2 cellular contexts compared by ENCODE assay signal in genomic region chr4:5953003-5953951, GRCh38.
A peak's percentile ranks its signal among the peaks of the same experiment; 100 is the strongest.
TF ChIP-seq lines count a peak whose summit lies in the region.

No MANE protein-coding gene starts in this region.

TF ChIP-seq in HepG2, 621 proteins besides CTCF, POLR2A, EP300 and RAD21:
- TF ChIP-seq MAFF (IDR thresholded peaks at IDR 0.05; ENCODE audit: low read depth, low read length) (peak; percentile 99), ZNF644 (CRISPR knock-in tag; IDR thresholded peaks at IDR 0.05; ENCODE audit: low read depth) (no peak), NR2C2 (CRISPR knock-in tag; IDR thresholded peaks at IDR 0.05; ENCODE audit: borderline replicate concordance) (no peak), KDM5A (IDR thresholded peaks at IDR 0.05; ENCODE audit: borderline replicate concordance, low read length) (no peak), RBM39 (IDR thresholded peaks at IDR 0.05; ENCODE audit: low read depth, low read length, poor library complexity, severe bottlenecking) (no peak), MAFK (conservative IDR thresholded peaks at IDR 0.05 in 1 of 2, IDR thresholded peaks at IDR 0.05 in 1 of 2; ENCODE audit: low read length in 2 of 2) (peak; percentile 98 to 99), NFKBIZ (CRISPR knock-in tag; IDR thresholded peaks at IDR 0.05) (no peak), ZFP82 (CRISPR knock-in tag; IDR thresholded peaks at IDR 0.05; ENCODE audit: borderline replicate concordance) (no peak), SMAD3 (CRISPR knock-in tag; IDR thresholded peaks at IDR 0.05) (no peak), GATAD1 (CRISPR knock-in tag; IDR thresholded peaks at IDR 0.05) (no peak), ZNF501 (CRISPR knock-in tag; IDR thresholded peaks at IDR 0.05) (no peak), ZC3H13 (CRISPR knock-in tag; IDR thresholded peaks at IDR 0.05) (no peak), ZXDC (CRISPR knock-in tag; IDR thresholded peaks at IDR 0.05) (no peak), TRIM24 (CRISPR knock-in tag; IDR thresholded peaks at IDR 0.05) (no peak)
- TF ChIP-seq, protein P1, sequence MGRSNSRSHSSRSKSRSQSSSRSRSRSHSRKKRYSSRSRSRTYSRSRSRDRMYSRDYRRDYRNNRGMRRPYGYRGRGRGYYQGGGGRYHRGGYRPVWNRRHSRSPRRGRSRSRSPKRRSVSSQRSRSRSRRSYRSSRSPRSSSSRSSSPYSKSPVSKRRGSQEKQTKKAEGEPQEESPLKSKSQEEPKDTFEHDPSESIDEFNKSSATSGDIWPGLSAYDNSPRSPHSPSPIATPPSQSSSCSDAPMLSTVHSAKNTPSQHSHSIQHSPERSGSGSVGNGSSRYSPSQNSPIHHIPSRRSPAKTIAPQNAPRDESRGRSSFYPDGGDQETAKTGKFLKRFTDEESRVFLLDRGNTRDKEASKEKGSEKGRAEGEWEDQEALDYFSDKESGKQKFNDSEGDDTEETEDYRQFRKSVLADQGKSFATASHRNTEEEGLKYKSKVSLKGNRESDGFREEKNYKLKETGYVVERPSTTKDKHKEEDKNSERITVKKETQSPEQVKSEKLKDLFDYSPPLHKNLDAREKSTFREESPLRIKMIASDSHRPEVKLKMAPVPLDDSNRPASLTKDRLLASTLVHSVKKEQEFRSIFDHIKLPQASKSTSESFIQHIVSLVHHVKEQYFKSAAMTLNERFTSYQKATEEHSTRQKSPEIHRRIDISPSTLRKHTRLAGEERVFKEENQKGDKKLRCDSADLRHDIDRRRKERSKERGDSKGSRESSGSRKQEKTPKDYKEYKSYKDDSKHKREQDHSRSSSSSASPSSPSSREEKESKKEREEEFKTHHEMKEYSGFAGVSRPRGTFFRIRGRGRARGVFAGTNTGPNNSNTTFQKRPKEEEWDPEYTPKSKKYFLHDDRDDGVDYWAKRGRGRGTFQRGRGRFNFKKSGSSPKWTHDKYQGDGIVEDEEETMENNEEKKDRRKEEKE (IDR thresholded peaks at IDR 0.05): no peak

TF ChIP-seq in K562, 482 proteins besides CTCF, POLR2A, EP300 and RAD21:
- TF ChIP-seq ZNF316 (IDR thresholded peaks at IDR 0.05): peak; percentile 99
- peak; percentile 93 for TF ChIP-seq MAFK (IDR thresholded peaks at IDR 0.05; ENCODE audit: low read length)
- peak; percentile 98 for TF ChIP-seq C11orf30 (IDR thresholded peaks at IDR 0.05; ENCODE audit: low read depth)
- TF ChIP-seq RNF219 (CRISPR knock-in tag; IDR thresholded peaks at IDR 0.05): no peak
- peak; percentile 94 for TF ChIP-seq MAFG (tag; conservative IDR thresholded peaks at IDR 0.05)
- TF ChIP-seq POLR3G (IDR thresholded peaks at IDR 0.05; ENCODE audit: extremely low read depth, insufficient read length, insufficient replicate concordance): no peak
- TF ChIP-seq MAFF (IDR thresholded peaks at IDR 0.05; ENCODE audit: low read length): peak; percentile 89
- no peak for TF ChIP-seq ZNF146 (CRISPR knock-in tag; IDR thresholded peaks at IDR 0.05; ENCODE audit: unreplicated experiment)
- 0 out of 2 replicates have a peak, but pooled peaks have one; percentile 50 for TF ChIP-seq BACH1 (tag; IDR thresholded peaks at IDR 0.05)
